8 cellular contexts compared by ENCODE assay signal in genomic region chr2:227325824-227326195, GRCh38. TPM values are rescaled to one million over a fixed set of nuclear protein-coding genes. Genes with fewer than 3 reads are reported as not detected.
DNase-seq lines count a peak whose midpoint lies in the region; ATAC-seq and TF ChIP-seq lines count a peak whose summit lies in the region.

No MANE protein-coding gene starts in this region.

- peak; percentile 2 for DNase-seq in stimulated activated naive CD4-positive, alpha-beta T cell treated with Interleukin-2 at 50 U/mL for 16 hours (lab: John Stamatoyannopoulos, UW)
- no peak for DNase-seq in stimulated activated naive CD4-positive, alpha-beta T cell (lab: John Stamatoyannopoulos, UW)
- DNase-seq in SK-MEL-5 (ENCODE audit: low read depth, low spot score) (peak; percentile 26), endothelial cell (ENCODE audit: low spot score) (peak; percentile 52), upper lobe of left lung (peak; percentile 44 to 79), NCI-H1417 treated with DMSO at 0.1 percent for 48 hours (lab: John Stamatoyannopoulos, UW) (no peak)

- peaks cover 18% of the 10 kb centered on the region for H3K4me1 Mint-ChIP-seq in endothelial cell (ENCODE audit: unreplicated experiment)

- peaks cover 7% of the 10 kb centered on the region for H3K9me3 Mint-ChIP-seq in endothelial cell (ENCODE audit: unreplicated experiment)

- TF ChIP-seq CTCF in endothelial cell (IDR thresholded peaks at IDR 0.05; ENCODE audit: unreplicated experiment) (no peak), upper lobe of left lung (IDR thresholded peaks at IDR 0.05) (no peak)

- H3K27ac ChIP-seq in mesodermal cell (ENCODE audit: low read depth, low read length, severe bottlenecking) (peak overlapping the region; percentile 78), upper lobe of left lung (peak overlapping the region; percentile 88 to 94 (median 90))

- no peak for TF ChIP-seq EP300 in upper lobe of left lung (IDR thresholded peaks at IDR 0.05)

- in situ Hi-C loops in SK-MEL-5 (cut with HindIII; ENCODE audit: low pct_unique_long_range_greater_than_20kb, low sequenced_read_pairs), result no loop called here

- H3K27ac Mint-ChIP-seq in endothelial cell (ENCODE audit: unreplicated experiment), result peak overlapping the region; percentile 91

- ATAC-seq in HG03064 (IDR thresholded peaks at IDR 0.05; ENCODE audit: low read depth, unreplicated experiment) (peak; percentile 11), upper lobe of left lung (ENCODE audit: low FRiP score in 2 of 2) (peak; percentile 13 to 67)

- H3K4me3 ChIP-seq in mesodermal cell (ENCODE audit: extremely low read depth, insufficient read depth, low read length, poor library complexity, severe bottlenecking), result peak overlapping the region; percentile 80
- peak overlapping the region; percentile 68 to 90 (median 82) for H3K4me3 ChIP-seq in upper lobe of left lung

- peaks cover 16% of the 10 kb centered on the region for H3K9me3 ChIP-seq in mesodermal cell (ENCODE audit: control insufficient read depth, low read length)
- no peaks in the 10 kb centered on the region for H3K9me3 ChIP-seq in upper lobe of left lung

- H3K4me1 ChIP-seq in mesodermal cell (ENCODE audit: control insufficient read depth, insufficient read depth, low read length, poor library complexity, severe bottlenecking) (peaks cover 8% of the 10 kb centered on the region), upper lobe of left lung (peaks cover 12 to 19% (median 17%) of the 10 kb centered on the region in 4 donors)

- peaks cover 7% of the 10 kb centered on the region for H3K27me3 Mint-ChIP-seq in endothelial cell (ENCODE audit: unreplicated experiment)

- no peaks in the 10 kb centered on the region for H3K27me3 ChIP-seq in upper lobe of left lung

- H3K36me3 ChIP-seq in mesodermal cell (ENCODE audit: control insufficient read depth, insufficient read depth, low read length), result peaks cover 6% of the 10 kb centered on the region
- peaks cover 0 to 10% (median 0%) of the 10 kb centered on the region in 4 donors for H3K36me3 ChIP-seq in upper lobe of left lung

- peaks cover 16% of the 10 kb centered on the region for H3K36me3 Mint-ChIP-seq in endothelial cell (ENCODE audit: low read depth, unreplicated experiment)

- no peak for TF ChIP-seq POLR2A in upper lobe of left lung (IDR thresholded peaks at IDR 0.05)

- WGBS in mesodermal cell (ENCODE audit: insufficient coverage in 2 of 2), 2 experiments, result 0 to 2% methylated on average over 7 to 8 of the region's 13 CpGs
- 0% methylated on average over 9 to 13 of the region's 13 CpGs for whole genome bisulfite sequencing in upper lobe of left lung, 2 donors

- H3K4me3 Mint-ChIP-seq in endothelial cell (ENCODE audit: unreplicated experiment), result peak overlapping the region; percentile 93

RNA-seq across cellular contexts. Expression of gene MFF, which starts 0.8 kb away (rescaled TPM):
- 126 and 144 TPM in 2 replicates for total RNA-seq in SK-MEL-5 (2014; rRNA removed; shearing (Covaris generic))
- 98.4 and 107 TPM in 2 replicates for polyA plus RNA-seq in SK-MEL-5 (2015; cell fraction: cytosol; rRNA removed)
- polyA plus RNA-seq in SK-MEL-5 (2015; cell fraction: nucleus; rRNA removed), result 168 and 178 TPM in 2 replicates
- 106 TPM for total RNA-seq in endothelial cell (ENCODE audit: unreplicated experiment)
- polyA plus RNA-seq in mesodermal cell (2013, experiment 1 of 2), result 102 TPM
- 99.1 TPM for polyA plus RNA-seq in mesodermal cell (2013, experiment 2 of 2)
- 100 to 1,000 TPM in 1 of 6 donors, 10 to 100 TPM in 5; 47.6 to 103 (median 74.5) TPM for total RNA-seq in upper lobe of left lung

RNA-seq across cellular contexts. Expression of gene TM4SF20, which starts 53.3 kb away (rescaled TPM):
- not detected in 2 replicates for total RNA-seq in SK-MEL-5 (2014; rRNA removed; shearing (Covaris generic))
- polyA plus RNA-seq in SK-MEL-5 (2015; cell fraction: cytosol; rRNA removed), result not detected in 2 replicates
- polyA plus RNA-seq in SK-MEL-5 (2015; cell fraction: nucleus; rRNA removed), result not detected in 2 replicates
- total RNA-seq in endothelial cell (ENCODE audit: unreplicated experiment) (not detected), upper lobe of left lung (not detected)
- not detected for polyA plus RNA-seq in mesodermal cell (2013, experiment 1 of 2)
- polyA plus RNA-seq in mesodermal cell (2013, experiment 2 of 2), result not detected

Comparison
In these comparisons a context has a peak if more than half of its experiments do, and no peak if none do; other contexts are left out.
1. DNase-seq: peak in stimulated activated naive CD4-positive, alpha-beta T cell treated with Interleukin-2 at 50 U/mL for 16 hours (single experiment), SK-MEL-5 (single experiment), endothelial cell (single experiment) and upper lobe of left lung (2 of 2); none in stimulated activated naive CD4-positive, alpha-beta T cell (0 of 6) and NCI-H1417 treated with DMSO at 0.1 percent for 48 hours (single experiment).